8 cellular contexts compared by ENCODE assay signal in genomic region chr6:6588064-6588923, GRCh38. TPM values are rescaled to one million over a fixed set of nuclear protein-coding genes. Genes with fewer than 3 reads are reported as not detected.
DNase-seq lines count a peak whose midpoint lies in the region; ATAC-seq and TF ChIP-seq lines count a peak whose summit lies in the region.

Gene LY86 (plus strand): TSS chr6:6588720. CDS start chr6:6588735, 15 bp downstream.

- WGBS in psoas muscle, 3 donors, result 47 to 53% (median 50%) methylated on average over 14 of the region's 14 CpGs
- WGBS in thyroid gland, 2 donors, result 57 to 81% methylated on average over 14 of the region's 14 CpGs

- peak; percentile 52 for TF ChIP-seq POLR2A in GM18951 (IDR thresholded peaks at IDR 0.05; ENCODE audit: extremely low read depth, insufficient read depth, insufficient read length)
- TF ChIP-seq POLR2A in thyroid gland (IDR thresholded peaks at IDR 0.05), result no peak

- H3K36me3 ChIP-seq in psoas muscle (ENCODE audit: insufficient read depth in 1 of 2, low read depth in 1 of 2) (no peaks in the 10 kb centered on the region), thyroid gland (no peaks in the 10 kb centered on the region)

- intact Hi-C loops in psoas muscle (cut with DNase I) (no loop called here), thyroid gland (cut with DNase I) (no loop called here)

- DNase-seq in AG20443 (ENCODE audit: low spot score) (peak; percentile 32), psoas muscle (no peak), iPS-NIHi7 (ENCODE audit: extremely low spot score) (no peak), amniotic stem cell (lab: John Stamatoyannopoulos, UW) (no peak), thyroid gland (no peak)
- peak; percentile 48 to 53 for DNase-seq in activated T-cell treated with anti-CD3 and anti-CD28 coated beads, Interleukin-2, amount 50 U/mL, for 48 hours

- H3K27me3 ChIP-seq in psoas muscle (ENCODE audit: insufficient read depth in 3 of 3, low read length in 2 of 3), result no peaks in the 10 kb centered on the region
- no peaks in the 10 kb centered on the region for H3K27me3 ChIP-seq in thyroid gland

- H3K4me1 ChIP-seq in psoas muscle (no peaks in the 10 kb centered on the region), thyroid gland (peaks cover 0 to 10% of the 10 kb centered on the region in 2 donors)

- in situ Hi-C loops in GM18951 (cut with MboI; ENCODE audit: low sequenced_read_pairs, unreplicated experiment), result no loop called here

- no peak within 1 kb of the TSS for H3K27ac ChIP-seq in psoas muscle
- no peak within 1 kb of the TSS for H3K27ac ChIP-seq in thyroid gland

- TF ChIP-seq CTCF in psoas muscle (IDR thresholded peaks at IDR 0.05) (no peak), thyroid gland (IDR thresholded peaks at IDR 0.05) (no peak)

- ATAC-seq in HG03095 (IDR thresholded peaks at IDR 0.05; ENCODE audit: unreplicated experiment) (peak; percentile 41), psoas muscle (peak in 2 of 4 donors; percentile 34 to 50)

- H3K9me3 ChIP-seq in psoas muscle (no peaks in the 10 kb centered on the region), thyroid gland (no peaks in the 10 kb centered on the region)

- H3K4me3 ChIP-seq in psoas muscle (peak within 1 kb of the TSS; percentile 4), thyroid gland (replicated peaks in 1 of 3) (no peak within 1 kb of the TSS)

RNA-seq across cellular contexts. Expression of gene LY86, which starts in this region (rescaled TPM):
- total RNA-seq in psoas muscle, result 1 to 10 TPM in 1 of 4 donors, under 1 TPM in 3; 0.39 to 1.3 (median 0.49) TPM
- polyA plus RNA-seq in psoas muscle, result under 1 TPM; 0.18 to 0.42 (median 0.27) TPM
- total RNA-seq in thyroid gland, result 1 to 10 TPM in 2 of 4 donors, not detected in 2; 1.2 to 2.8 TPM

Comparison
In these comparisons a context has a peak if more than half of its experiments do, and no peak if none do; other contexts are left out.
1. DNase-seq: peak in AG20443 (single experiment) and activated T-cell treated with anti-CD3 and anti-CD28 coated beads, Interleukin-2, amount 50 U/mL, for 48 hours (2 of 2); none in psoas muscle (0 of 2), iPS-NIHi7 (single experiment), amniotic stem cell (single experiment) and thyroid gland (0 of 2).